In genomic region chr4:113064244-113064643, GRCh38 we compare ENCODE assay signal across 18 cellular contexts. TPM values are rescaled to one million over a fixed set of nuclear protein-coding genes. Genes with fewer than 3 reads are reported as not detected.
A peak's percentile ranks its signal among the peaks of the same experiment; 100 is the strongest.
DNase-seq lines count a peak whose midpoint lies in the region; ATAC-seq, FAIRE-seq and TF ChIP-seq lines count a peak whose summit lies in the region.
"Had no signal": no experiment of that assay in that cellular context is flagged by ENCODE, and none has a peak within 500 bp of the region (broad histone marks: within the 10 kb centered on the region; RNA-seq: fewer than 3 reads in every experiment).

No MANE protein-coding gene starts in this region.

- SMC1A ChIA-PET in GM12878 (lab: Charles Lee; ENCODE audit: uncharacterized antibody, unreplicated experiment) = no interaction called here

- H3K27me3 ChIP-seq in SK-N-SH (ENCODE audit: insufficient read depth) (no peaks in the 10 kb centered on the region), GM12878 (replicated peaks in 1 of 2; ENCODE audit: control insufficient read depth in 2 of 2, insufficient read depth in 2 of 2, low read length in 1 of 2) (no peaks in the 10 kb centered on the region)
- H3K27me3 ChIP-seq in CD4-positive, alpha-beta T cell (ENCODE audit: control insufficient read depth, insufficient read depth, low read length) = no peaks in the 10 kb centered on the region
- H3K27me3 ChIP-seq: testis had no signal

- 83% methylated on average over 5 of the region's 5 CpGs for WGBS in SK-N-SH (ENCODE audit: low lambda C conversion rate)
- WGBS in GM12878 (ENCODE audit: insufficient coverage, insufficient replicate concordance, low lambda C conversion rate, missing lambda C conversion rate) = 71% methylated on average over 5 of the region's 5 CpGs
- 46 to 52% methylated on average over 5 of the region's 5 CpGs for WGBS in lower leg skin, 2 donors

- H4K20me1 ChIP-seq in SK-N-SH (ENCODE audit: insufficient read depth) = no peaks in the 10 kb centered on the region
- no peaks in the 10 kb centered on the region for H4K20me1 ChIP-seq in GM12878 (ENCODE audit: control insufficient read depth, insufficient read depth)

- no peak for TF ChIP-seq CTCF in SK-N-SH (IDR thresholded peaks at IDR 0.05)
- TF ChIP-seq CTCF in GM12878 (IDR thresholded peaks at IDR 0.05 in 2 of 3, conservative IDR thresholded peaks at IDR 0.05 in 1 of 3; ENCODE audit: control insufficient read depth in 2 of 3, extremely low read depth in 1 of 3, insufficient read depth in 1 of 3, low read depth in 3 of 3, low read length in 3 of 3) = no peak
- no peak for TF ChIP-seq CTCF in lower leg skin (IDR thresholded peaks at IDR 0.05)
- TF ChIP-seq CTCF in CD4-positive, alpha-beta T cell (IDR thresholded peaks at IDR 0.05) = no peak

- TF ChIP-seq RAD21 in SK-N-SH (IDR thresholded peaks at IDR 0.05; ENCODE audit: low read length) = no peak
- TF ChIP-seq RAD21 in GM12878 (IDR thresholded peaks at IDR 0.05; ENCODE audit: insufficient read depth, low read depth, low read length) = no peak

- H3K9me3 ChIP-seq in SK-N-SH (no peaks in the 10 kb centered on the region), GM12878 (replicated peaks; ENCODE audit: control insufficient read depth, insufficient read depth, low read length) (no peaks in the 10 kb centered on the region)
- H3K9me3 ChIP-seq in CD4-positive, alpha-beta T cell (ENCODE audit: control insufficient read depth, low read length) = no peaks in the 10 kb centered on the region
- H3K9me3 ChIP-seq: testis had no signal

- no peaks in the 10 kb centered on the region for H3K9me2 ChIP-seq in SK-N-SH

- no peak overlapping the region for H3K27ac Mint-ChIP-seq in CD4-positive, alpha-beta T cell
- H3K27ac Mint-ChIP-seq: activated naive CD4-positive, alpha-beta T cell treated with anti-CD3 and anti-CD28 coated beads, Interleukin-2, amount 50 U/mL, for 72 hours; IgD-negative memory B cell; nephron had no signal

- H3K79me2 ChIP-seq in SK-N-SH (ENCODE audit: insufficient read depth) (no peaks in the 10 kb centered on the region; the same call in 1 of the 2 replicates), GM12878 (ENCODE audit: control insufficient read depth, insufficient read depth, low read length) (no peaks in the 10 kb centered on the region)

- H3K27me3 Mint-ChIP-seq in CD4-positive, alpha-beta T cell = no peaks in the 10 kb centered on the region
- H3K27me3 Mint-ChIP-seq: IgD-negative memory B cell had no signal

- no peaks in the 10 kb centered on the region for H3K4me1 Mint-ChIP-seq in CD4-positive, alpha-beta T cell (ENCODE audit: low read depth)
- H3K4me1 Mint-ChIP-seq: IgD-negative memory B cell had no signal

- CTCF ChIA-PET in SK-N-SH (lab: Yijun Ruan, JAX) = no interaction called here
- CTCF ChIA-PET in GM12878 (lab: Yijun Ruan, JAX) = no interaction called here
- CTCF ChIA-PET in CD4-positive, alpha-beta T cell (lab: Charles Lee) = no interaction called here

- DNase-seq in SK-N-SH (no peak), NCI-H2171 (lab: John Stamatoyannopoulos, UW) (peak; percentile 60), GM12878 (ENCODE audit: low read depth, low spot score) (no peak), lower leg skin (ENCODE audit: low spot score in 2 of 2) (no peak), dedifferentiated amniotic fluid mesenchymal stem cell (ENCODE audit: extremely low spot score) (no peak)
- DNase-seq in CD4-positive, alpha-beta T cell = no peak
- DNase-seq: activated CD8-positive, alpha-beta memory T cell treated with anti-CD3 and anti-CD28 coated beads for 24 hours; HCEC 1CT; kidney glomerular epithelial cell; testis had no signal

- BruUV-seq in GM12878 (replicated peaks; lab: Mats Ljungman, UMichigan) = no TSS peak

- no peaks in the 10 kb centered on the region for H3F3A ChIP-seq in SK-N-SH (replicated peaks; ENCODE audit: insufficient read depth)

- TF ChIP-seq POLR2A in GM12878 (IDR thresholded peaks at IDR 0.05; ENCODE audit: low read depth, low read length) (no peak), lower leg skin (IDR thresholded peaks at IDR 0.05) (no peak)

- H3K36me3 ChIP-seq in SK-N-SH (replicated peaks in 1 of 2; ENCODE audit: control insufficient read depth in 1 of 2, insufficient read depth in 2 of 2, low read length in 1 of 2) (no peaks in the 10 kb centered on the region), GM12878 (ENCODE audit: control insufficient read depth in 2 of 2, insufficient read depth in 2 of 2, low read length in 1 of 2) (no peaks in the 10 kb centered on the region)

- no peaks in the 10 kb centered on the region for H3K36me3 Mint-ChIP-seq in CD4-positive, alpha-beta T cell (ENCODE audit: low read depth)
- H3K36me3 Mint-ChIP-seq: activated naive CD4-positive, alpha-beta T cell treated with anti-CD3 and anti-CD28 coated beads, Interleukin-2, amount 50 U/mL, for 72 hours; IgD-negative memory B cell had no signal

- no peak overlapping the region for H3K4me2 ChIP-seq in SK-N-SH
- H3K4me2 ChIP-seq in GM12878 (ENCODE audit: control insufficient read depth, insufficient read depth) = no peak overlapping the region

- H3K27ac ChIP-seq in SK-N-SH (ENCODE audit: low read depth in 2 of 2, low read length in 1 of 2) (no peak overlapping the region), GM12878 (ENCODE audit: control insufficient read depth, insufficient read depth) (no peak overlapping the region)
- H3K27ac ChIP-seq in CD4-positive, alpha-beta T cell (ENCODE audit: low read depth, low read length) = no peak overlapping the region
- H3K27ac ChIP-seq: testis had no signal

- H3K4me3 Mint-ChIP-seq in CD4-positive, alpha-beta T cell = no peak overlapping the region
- H3K4me3 Mint-ChIP-seq: IgD-negative memory B cell, nephron had no signal

- ATAC-seq in SK-N-SH treated with all-trans-retinoic acid at 6 μM for 48 hours = no peak
- ATAC-seq in GM12878 = no peak
- ATAC-seq in CD4-positive, alpha-beta T cell (ENCODE audit: poor library complexity) = no peak
- ATAC-seq in GM18519 (IDR thresholded peaks at IDR 0.05; ENCODE audit: low FRiP score, unreplicated experiment) = no peak
- ATAC-seq: activated naive CD4-positive, alpha-beta T cell treated with anti-CD3 and anti-CD28 coated beads, Interleukin-2, amount 50 U/mL, for 72 hours had no signal

- H3K4me1 ChIP-seq in SK-N-SH (ENCODE audit: control insufficient read depth in 1 of 2, insufficient read depth in 2 of 2, low read depth in 1 of 2, low read length in 1 of 2) (peaks cover 0 to 4% of the 10 kb centered on the region in 2 experiments; a peak in 2 of 4 replicates), GM12878 (ENCODE audit: control insufficient read depth, insufficient read depth, low read length) (no peaks in the 10 kb centered on the region)
- H3K4me1 ChIP-seq: testis had no signal

- TF ChIP-seq EP300 in SK-N-SH (IDR thresholded peaks at IDR 0.05; ENCODE audit: borderline replicate concordance in 1 of 2, low read depth in 1 of 2, low read length in 1 of 2) (no peak), GM12878 (IDR thresholded peaks at IDR 0.05; ENCODE audit: borderline replicate concordance in 1 of 2, control insufficient read depth in 1 of 2, low read depth in 2 of 2, low read length in 2 of 2) (no peak)

- FAIRE-seq in GM12878 (lab: Jason Lieb, UNC) = no peak
- FAIRE-seq: A204.1, D721Med, GM12892 had no signal

- RAD21 ChIA-PET in GM12878 (lab: Charles Lee; ENCODE audit: unreplicated experiment) = no interaction called here

- POLR2A ChIA-PET in SK-N-SH (lab: Yijun Ruan, JAX) (no interaction called here), GM12878 (lab: Charles Lee) (no interaction called here)
- POLR2A ChIA-PET in CD4-positive, alpha-beta T cell (lab: Charles Lee) = no interaction called here

- 0 out of 2 replicates have a peak overlapping the region, but pooled peaks have one; percentile 3 for H2AFZ ChIP-seq in SK-N-SH (ENCODE audit: low read depth)
- H2AFZ ChIP-seq in GM12878 (ENCODE audit: control insufficient read depth, low read depth, low read length) = peak overlapping the region; percentile 31; the same call in 1 of the 2 replicates

- H3K9ac ChIP-seq in SK-N-SH = no peak overlapping the region
- no peak overlapping the region for H3K9ac ChIP-seq in GM12878 (ENCODE audit: control insufficient read depth, insufficient read depth, low read length)

- intact Hi-C loops in GM12878 (cut with micrococcal nuclease; ENCODE audit: unreplicated experiment) (no loop called here), lower leg skin (cut with DNase I; ENCODE audit: low total_unique reads) (no loop called here)
- intact Hi-C loops in CD4-positive, alpha-beta T cell (cut with DNase I, micrococcal nuclease) = no loop called here

- H3K4me3 ChIP-seq in SK-N-SH (ENCODE audit: low read depth in 2 of 2, low read length in 1 of 2) (no peak overlapping the region), GM12878 (no peak overlapping the region), lower leg skin (ENCODE audit: low read depth, poor library complexity, severe bottlenecking) (no peak overlapping the region)
- H3K4me3 ChIP-seq: testis had no signal

- peaks cover 3% of the 10 kb centered on the region for H3K9me3 Mint-ChIP-seq in CD4-positive, alpha-beta T cell
- H3K9me3 Mint-ChIP-seq: IgD-negative memory B cell, nephron had no signal

- in situ Hi-C loops in GM12878 (cut with MboI) = no loop called here

TF ChIP-seq in GM12878, 131 proteins besides CTCF, POLR2A, EP300 and RAD21 (continues in another document):
- TF ChIP-seq MXI1 (IDR thresholded peaks at IDR 0.05; ENCODE audit: low read depth, low read length) (no peak), IKZF2 (IDR thresholded peaks at IDR 0.05) (no peak), ZNF384 (IDR thresholded peaks at IDR 0.05; ENCODE audit: borderline replicate concordance, low read depth, low read length) (no peak)

RNA-seq across cellular contexts. Expression of gene ANK2, which starts 14.8 kb away (rescaled TPM):
- polyA plus RNA-seq in SK-N-SH (2012; rRNA removed) (0.69 and 1.5 TPM in 2 replicates), GM12878 (2011; rRNA removed) (4.7 and 5.7 TPM in 2 replicates), GM12878 (2014; fragmentation: Illumina TruSeq; extraction: Trizol) (6.1 and 9.6 TPM in 2 replicates), GM12878 (2014; fragmentation: Nextera tagmentation; extraction: Ambion mirVana) (1 to 10 TPM; 1.6 to 2.3 TPM), GM12878 (2014; rRNA removed) (3.5 and 3.8 TPM in 2 replicates), GM12878 (2016; fragmentation: Nextera tagmentation; extraction: Ambion mirVana) (1 to 10 TPM; 2.3 to 3.1 TPM)
- 1.4 and 1.6 TPM in 2 replicates for polyA plus RNA-seq in SK-N-SH (2012; cell fraction: cytosol; rRNA removed)
- 2.2 and 2.8 TPM in 2 replicates for polyA plus RNA-seq in SK-N-SH (2012; cell fraction: nucleus; rRNA removed)
- 201 and 228 TPM in 2 replicates for total RNA-seq in GM12878 (2013; cell fraction: nucleolus; rRNA removed)
- total RNA-seq in GM12878 (2014; rRNA removed) (9.0 and 9.4 TPM in 2 replicates), GM12878 (2014; rRNA removed; fragmentation: Illumina TruSeq; extraction: Trizol) (9.4 and 10.6 TPM in 2 replicates), GM12878 (2021) (10.2 and 13.0 TPM in 2 replicates), lower leg skin (10 to 100 TPM in 3 of 4 donors, 1 to 10 TPM in 1; 7.1 to 28.8 (median 18.3) TPM)
- polyA plus RNA-seq in GM12878 (2011; ENCODE audit: low read depth) = 1.5 TPM
- 2.8 and 5.1 TPM in 2 replicates for polyA plus RNA-seq in GM12878 (2011; cell fraction: cytosol; rRNA removed)
- polyA plus RNA-seq in GM12878 (2011; cell fraction: nucleus; rRNA removed) = 21.4 and 23.4 TPM in 2 replicates
- polyA plus RNA-seq in GM12878 (2012) = 1.8 and 2.0 TPM in 2 replicates
- 53.3 and 64.6 TPM in 2 replicates for polyA minus RNA-seq in GM12878 (2011; rRNA and poly(A)+ RNA removed)
- 4.9 and 6.0 TPM in 2 replicates for polyA minus RNA-seq in GM12878 (2011; cell fraction: cytosol; rRNA and poly(A)+ RNA removed)
- polyA minus RNA-seq in GM12878 (2011; cell fraction: nucleus; rRNA and poly(A)+ RNA removed) = 82.6 and 106 TPM in 2 replicates
- total RNA-seq in CD4-positive, alpha-beta T cell = under 1 TPM in 1 of 2 experiments, not detected in 1; 0.36 TPM
- polyA plus RNA-seq: IgD-negative memory B cell had no signal

Comparison
In these comparisons a context has a peak if more than half of its experiments do, and no peak if none do; other contexts are left out.
1. RNA of gene ANK2, which starts 14.8 kb away (total RNA-seq): 7.1 to 28.8 TPM in lower leg skin and 9.0 to 228 TPM in GM12878; 0.36 TPM in CD4-positive, alpha-beta T cell; every median in the first group is over 4 times any median in the second.